In the genomic region with DNA sequence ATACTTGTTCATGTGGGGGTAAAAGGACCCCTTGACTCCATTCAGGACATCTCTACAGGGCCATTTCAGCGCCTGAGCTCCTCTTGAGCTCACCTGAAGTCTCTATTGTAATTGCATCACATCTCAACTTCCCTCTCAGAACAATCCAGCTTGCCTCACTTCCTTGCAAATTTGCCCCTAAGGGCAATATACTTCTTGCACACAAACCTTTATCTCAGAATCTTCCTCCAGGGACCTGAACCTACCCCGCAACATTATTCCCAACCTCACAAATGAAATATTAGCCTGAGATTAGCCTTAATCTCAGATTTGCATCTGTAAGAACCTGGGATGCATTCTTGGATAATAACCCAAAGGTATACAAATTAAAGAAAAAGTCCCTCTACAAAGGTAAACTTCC, we compare ENCODE assay signal across 24 cellular contexts.
"Had no signal": no experiment of that assay in that cellular context is flagged by ENCODE, and none has a peak within 500 bp of the region (broad histone marks: within the 10 kb centered on the region; RNA-seq: fewer than 3 reads in every experiment).

No MANE protein-coding gene starts in this region.

- H3K27me3 ChIP-seq: colonic mucosa, left lung, neutrophil, right lobe of liver, testis, tibial artery, upper lobe of right lung, uterus had no signal

- H3K36me3 Mint-ChIP-seq: mesothelial cell of epicardium; naive B cell; natural killer cell treated with Interleukin-12 subunit alpha and Interleukin-12 subunit beta and Interleukin-15 and Interleukin-18, amount 100 ng/mL, for 72 hours; stimulated activated effector memory CD8-positive, alpha-beta T cell treated with anti-CD3 and anti-CD28 coated beads, Interleukin-12 subunit alpha, Interleukin-12 subunit beta, amount 100 ng/mL, for 72 hours had no signal

- H3K36me3 ChIP-seq: colonic mucosa, left lung, neutrophil, right lobe of liver, tibial artery, upper lobe of right lung, uterus had no signal

- H3K27ac ChIP-seq: colonic mucosa, left lung, neutrophil, parathyroid adenoma, right lobe of liver, testis, tibial artery, upper lobe of right lung, uterus had no signal

- H3K4me1 Mint-ChIP-seq: neural crest cell; stimulated activated effector memory CD8-positive, alpha-beta T cell treated with anti-CD3 and anti-CD28 coated beads, Interleukin-12 subunit alpha, Interleukin-12 subunit beta, amount 100 ng/mL, for 72 hours had no signal

- H3K9me3 Mint-ChIP-seq: dendritic cell treated with granulocyte-macrophage colony-stimulating factor and Interleukin-4, amounts not matched to agents 40 ng/mL and 50 ng/mL, for 4 days; neural crest cell had no signal

- H3K27ac Mint-ChIP-seq: dendritic cell treated with granulocyte-macrophage colony-stimulating factor and Interleukin-4, amounts not matched to agents 40 ng/mL and 50 ng/mL, for 4 days; mesothelial cell of epicardium; naive B cell; natural killer cell treated with Interleukin-12 subunit alpha and Interleukin-12 subunit beta and Interleukin-15 and Interleukin-18, amount 100 ng/mL, for 72 hours; progenitor cell of endocrine pancreas; stimulated activated effector memory CD8-positive, alpha-beta T cell treated with anti-CD3 and anti-CD28 coated beads, Interleukin-12 subunit alpha, Interleukin-12 subunit beta, amount 100 ng/mL, for 72 hours had no signal

- H3K4me3 ChIP-seq: colonic mucosa, left lung, mucosa of descending colon, right lobe of liver, testis, tibial artery, upper lobe of right lung, uterus had no signal

- H3K9ac ChIP-seq: parathyroid adenoma had no signal

- H3K4me3 Mint-ChIP-seq: dendritic cell treated with granulocyte-macrophage colony-stimulating factor and Interleukin-4, amounts not matched to agents 40 ng/mL and 50 ng/mL, for 4 days; mesothelial cell of epicardium; naive B cell; natural killer cell treated with Interleukin-12 subunit alpha and Interleukin-12 subunit beta and Interleukin-15 and Interleukin-18, amount 100 ng/mL, for 72 hours; neural crest cell; stimulated activated effector memory CD8-positive, alpha-beta T cell treated with anti-CD3 and anti-CD28 coated beads, Interleukin-12 subunit alpha, Interleukin-12 subunit beta, amount 100 ng/mL, for 72 hours had no signal

- H3K4me1 ChIP-seq: colonic mucosa, left lung, parathyroid adenoma, right lobe of liver, testis, upper lobe of right lung, uterus had no signal

- H2AFZ ChIP-seq: parathyroid adenoma had no signal

- ATAC-seq: left cardiac atrium; left lung; mucosa of descending colon; natural killer cell treated with Interleukin-12 subunit alpha and Interleukin-12 subunit beta and Interleukin-15 and Interleukin-18, amount 100 ng/mL, for 72 hours; stimulated activated effector memory CD8-positive, alpha-beta T cell treated with anti-CD3 and anti-CD28 coated beads, Interleukin-12 subunit alpha, Interleukin-12 subunit beta, amount 100 ng/mL, for 72 hours; stimulated activated naive CD8-positive, alpha-beta T cell treated with anti-CD3 and anti-CD28 coated beads, Interleukin-15, Interleukin-2, amounts not matched to agents 100 U/mL and 50 U/mL, for 24 hours; upper lobe of right lung had no signal

- H3K79me2 ChIP-seq: parathyroid adenoma had no signal

- DNase-seq: colonic mucosa; effector memory CD4-positive, alpha-beta T cell; left cardiac atrium; left lung; mesenchymal stem cell; mucosa of descending colon; naive B cell; right lobe of liver; stimulated activated CD4-positive, alpha-beta T cell treated with anti-CD3 and anti-CD28 coated beads, Interleukin-2, amount 100 ng/mL, for 24 hours; stimulated activated CD4-positive, alpha-beta T cell treated with anti-CD3 and anti-CD28 coated beads, Interleukin-4, amount 100 ng/mL, for 24 hours; stimulated activated naive CD8-positive, alpha-beta T cell treated with anti-CD3 and anti-CD28 coated beads, Interleukin-15, Interleukin-2, amounts not matched to agents 100 U/mL and 50 U/mL, for 24 hours; substantia nigra; testis; tibial artery; upper lobe of right lung; uterus had no signal

- H3K9me3 ChIP-seq: colonic mucosa, left lung, mucosa of descending colon, neutrophil, right lobe of liver, testis, tibial artery, upper lobe of right lung, uterus had no signal

- H3K27me3 Mint-ChIP-seq: dendritic cell treated with granulocyte-macrophage colony-stimulating factor and Interleukin-4, amounts not matched to agents 40 ng/mL and 50 ng/mL, for 4 days; progenitor cell of endocrine pancreas had no signal
